Comparison of ENCODE assay signal across 11 cellular contexts in the genomic region with DNA sequence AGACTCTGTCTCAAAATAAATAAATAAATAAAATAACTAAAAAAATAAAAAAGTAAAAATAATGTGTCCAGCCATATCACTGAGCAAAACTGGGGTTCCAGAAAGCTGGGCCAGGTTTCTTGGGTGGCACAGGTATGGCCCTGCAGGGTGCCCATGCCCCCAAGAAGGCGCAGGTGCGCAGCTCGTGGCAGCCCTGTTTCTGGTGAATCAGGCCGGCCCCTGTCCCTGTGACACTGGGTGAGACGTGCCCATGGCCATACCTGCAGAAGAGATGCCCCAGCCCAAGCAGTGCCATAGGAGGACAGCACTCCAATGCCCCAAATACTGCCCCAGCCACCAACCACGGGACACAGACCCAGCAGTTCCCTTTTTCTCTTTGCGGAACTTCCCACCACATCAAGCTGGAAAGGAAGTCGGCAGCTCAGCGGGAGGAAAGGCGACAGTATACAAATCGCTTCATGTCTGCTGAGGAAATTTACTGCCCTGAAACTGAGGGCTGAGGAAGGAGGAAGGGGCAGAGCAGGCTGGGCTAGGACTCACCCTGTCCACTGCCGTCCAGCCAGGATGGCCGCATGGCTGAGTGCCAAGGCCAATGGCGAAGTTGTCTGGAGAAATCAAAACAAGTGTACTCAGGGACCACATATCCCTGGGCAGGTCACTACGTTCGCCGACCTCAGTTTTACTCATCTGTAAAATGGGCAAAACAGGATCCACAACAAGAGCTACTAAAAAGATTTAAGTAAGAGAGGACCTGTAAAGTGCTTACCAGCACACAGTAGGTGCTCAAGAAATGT. TPM values are rescaled to one million over a fixed set of nuclear protein-coding genes. Genes with fewer than 3 reads are reported as not detected.
DNase-seq lines count a peak whose midpoint lies in the region; ATAC-seq and TF ChIP-seq lines count a peak whose summit lies in the region.
"Had no signal": no experiment of that assay in that cellular context is flagged by ENCODE, and none has a peak within 500 bp of the region (broad histone marks: within the 10 kb centered on the region; RNA-seq: fewer than 3 reads in every experiment).

No MANE protein-coding gene starts in this region.

- H3K27ac ChIP-seq in BLaER1 treated with 17β-estradiol and CSF1 and Interleukin-3, amounts not matched to agents 10 nM and 100 nM = peak overlapping the region; percentile 28 to 78 (median 66); a peak in 21 of 22 replicates
- no peak overlapping the region for H3K27ac ChIP-seq in colonic mucosa
- H3K27ac ChIP-seq: KMS-11 had no signal

- intact Hi-C loops in colonic mucosa (cut with DNase I) = no loop called here

- peaks cover 0 to 11% (median 0%) of the 10 kb centered on the region in 11 experiments; a peak in 4 of 22 replicates for H3K36me3 ChIP-seq in BLaER1 treated with 17β-estradiol and CSF1 and Interleukin-3, amounts not matched to agents 10 nM and 100 nM
- no peaks in the 10 kb centered on the region for H3K36me3 ChIP-seq in colonic mucosa

- DNase-seq in NOMO-1 treated with DMSO at 0.1 percent for 48 hours (lab: John Stamatoyannopoulos, UW; ENCODE audit: unreplicated experiment) (peak; percentile 93), dermis blood vessel endothelial cell (peak; percentile 49), mucosa of gallbladder (ENCODE audit: low spot score) (peak; percentile 30), GM20000 (ENCODE audit: low spot score) (no peak), colonic mucosa (no peak)
- no peak for DNase-seq in stimulated activated naive CD4-positive, alpha-beta T cell (lab: John Stamatoyannopoulos, UW)
- DNase-seq: activated CD4-positive, CD25-positive, alpha-beta regulatory T cell treated with anti-CD3 and anti-CD28 coated beads, Interleukin-2, amount 50 U/mL, for 72 hours; COR-L47 had no signal

- peak overlapping the region in 7 of 11 experiments; percentile 3 to 64 (median 39); a peak in 7 of 22 replicates for H3K9ac ChIP-seq in BLaER1 treated with 17β-estradiol and CSF1 and Interleukin-3, amounts not matched to agents 10 nM and 100 nM
- H3K9ac ChIP-seq in colonic mucosa (ENCODE audit: low read depth in 2 of 2, low read length in 2 of 2) = no peak overlapping the region
- H3K9ac ChIP-seq: KMS-11 had no signal

- H3K27me3 ChIP-seq in BLaER1 treated with 17β-estradiol and CSF1 and Interleukin-3, amounts not matched to agents 10 nM and 100 nM = no peaks in the 10 kb centered on the region
- no peaks in the 10 kb centered on the region for H3K27me3 ChIP-seq in colonic mucosa

- no peak for ATAC-seq in HG03457 (IDR thresholded peaks at IDR 0.05; ENCODE audit: unreplicated experiment)

- peak overlapping the region; percentile 48 to 94 (median 84) for H3K4me2 ChIP-seq in BLaER1 treated with 17β-estradiol and CSF1 and Interleukin-3, amounts not matched to agents 10 nM and 100 nM
- H3K4me2 ChIP-seq: KMS-11 had no signal

- H4K20me1 ChIP-seq in BLaER1 treated with 17β-estradiol and CSF1 and Interleukin-3, amounts not matched to agents 10 nM and 100 nM = peaks cover 0 to 99% (median 0%) of the 10 kb centered on the region in 11 experiments; a peak in 6 of 22 replicates

- TF ChIP-seq CTCF in GM20000 (IDR thresholded peaks at IDR 0.05; ENCODE audit: extremely low read depth, missing control alignments) (no peak), colonic mucosa (IDR thresholded peaks at IDR 0.05) (no peak)

- peaks cover 0 to 15% (median 11%) of the 10 kb centered on the region in 11 experiments; a peak in 18 of 22 replicates for H3K9me3 ChIP-seq in BLaER1 treated with 17β-estradiol and CSF1 and Interleukin-3, amounts not matched to agents 10 nM and 100 nM (replicated peaks in 1 of 11)
- no peaks in the 10 kb centered on the region for H3K9me3 ChIP-seq in colonic mucosa

- H3K4me3 ChIP-seq in BLaER1 treated with 17β-estradiol and CSF1 and Interleukin-3, amounts not matched to agents 10 nM and 100 nM = 0 out of 20 replicates have a peak overlapping the region, but pooled peaks of 1 of the 10 experiments have one; percentile 14
- H3K4me3 ChIP-seq in colonic mucosa = no peak overlapping the region

- peaks cover 46 to 100% (median 91%) of the 10 kb centered on the region in 10 experiments for H3K4me1 ChIP-seq in BLaER1 treated with 17β-estradiol and CSF1 and Interleukin-3, amounts not matched to agents 10 nM and 100 nM
- H3K4me1 ChIP-seq in colonic mucosa = no peaks in the 10 kb centered on the region

RNA-seq across cellular contexts. Expression of gene PREX1, which starts 55.4 kb away (rescaled TPM):
- total RNA-seq in dermis blood vessel endothelial cell (63.1 and 63.9 TPM in 2 replicates), mucosa of gallbladder (29.8 TPM), colonic mucosa (10 to 100 TPM in 1 of 2 donors, 1 to 10 TPM in 1; 7.2 to 24.6 TPM)

Comparison
In these comparisons a context has a peak if more than half of its experiments do, and no peak if none do; other contexts are left out.
1. H3K9ac ChIP-seq: peak in BLaER1 treated with 17β-estradiol and CSF1 and Interleukin-3, amounts not matched to agents 10 nM and 100 nM (7 of 11); none in colonic mucosa (0 of 2).
2. DNase-seq: peak in NOMO-1 treated with DMSO at 0.1 percent for 48 hours (single experiment), dermis blood vessel endothelial cell (single experiment) and mucosa of gallbladder (single experiment); none in stimulated activated naive CD4-positive, alpha-beta T cell (0 of 6), GM20000 (single experiment) and colonic mucosa (single experiment).